1 cellular context compared by ENCODE assay signal in genomic region chr10:79027147-79028055, GRCh38.
A peak's percentile ranks its signal among the peaks of the same experiment; 100 is the strongest.
TF ChIP-seq lines count a peak whose summit lies in the region.

No MANE protein-coding gene starts in this region.

TF ChIP-seq in K562, 482 proteins besides CTCF, POLR2A, EP300 and RAD21 (continued from another document and continues in another):
- no peak for TF ChIP-seq ZNF655 (CRISPR knock-in tag; IDR thresholded peaks at IDR 0.05)
- 0 out of 2 replicates have a peak, but pooled peaks have one; percentile 3 for TF ChIP-seq TFE3 (CRISPR knock-in tag; IDR thresholded peaks at IDR 0.05)
- peak; percentile 96 for TF ChIP-seq CBFA2T2 (conservative IDR thresholded peaks at IDR 0.05)
- TF ChIP-seq DACH1 (IDR thresholded peaks at IDR 0.05; ENCODE audit: partially characterized antibody), result peak; percentile 14
- TF ChIP-seq POLR2AphosphoS2 (IDR thresholded peaks at IDR 0.05; ENCODE audit: low read length), result no peak
- no peak for TF ChIP-seq ZBTB5 (IDR thresholded peaks at IDR 0.05)
- TF ChIP-seq ZBTB17 (CRISPR knock-in tag; IDR thresholded peaks at IDR 0.05), result peak; percentile 93
- peak in 1 of 2 experiments; percentile 78; a peak in 2 of 4 replicates for TF ChIP-seq MAZ (CRISPR knock-in tag; conservative IDR thresholded peaks at IDR 0.05 in 1 of 2, IDR thresholded peaks at IDR 0.05 in 1 of 2)
- peak; percentile 51; the same call in 1 of the 2 replicates for TF ChIP-seq CREB1 (IDR thresholded peaks at IDR 0.05)
- TF ChIP-seq CREB1 (CRISPR knock-in tag; IDR thresholded peaks at IDR 0.05), result 0 out of 2 replicates have a peak, but pooled peaks have one; percentile 16
- TF ChIP-seq SMARCA4 (IDR thresholded peaks at IDR 0.05), result peak; percentile 74; the same call in 1 of the 2 replicates
- 0 out of 2 replicates have a peak, but pooled peaks have one; percentile 23 for TF ChIP-seq KLF1 (tag; IDR thresholded peaks at IDR 0.05)
- TF ChIP-seq POLR2AphosphoS5 (IDR thresholded peaks at IDR 0.05; ENCODE audit: control insufficient read depth, insufficient read depth, low read depth, low read length), result peak; percentile 94
- TF ChIP-seq ZNF609 (CRISPR knock-in tag; IDR thresholded peaks at IDR 0.05; ENCODE audit: borderline replicate concordance), result no peak
- peak in 1 of 3 experiments; percentile 11 for TF ChIP-seq YY1 (IDR thresholded peaks at IDR 0.05; ENCODE audit: borderline replicate concordance in 1 of 3, control insufficient read depth in 1 of 3, extremely low read depth in 1 of 3, insufficient read depth in 3 of 3, insufficient read length in 1 of 3, insufficient replicate concordance in 2 of 3, low read depth in 1 of 3, low read length in 2 of 3)
- TF ChIP-seq SMAD1 (IDR thresholded peaks at IDR 0.05; ENCODE audit: low read depth, low read length, partially characterized antibody), result no peak
- TF ChIP-seq ZKSCAN3 (CRISPR knock-in tag; IDR thresholded peaks at IDR 0.05), result no peak
- TF ChIP-seq MNT (conservative IDR thresholded peaks at IDR 0.05), result peak in 1 of 2 experiments; percentile 59; a peak in 2 of 4 replicates
- no peak for TF ChIP-seq ILK (tag; IDR thresholded peaks at IDR 0.05; ENCODE audit: borderline replicate concordance, low read depth)
- TF ChIP-seq STAT5A (IDR thresholded peaks at IDR 0.05; ENCODE audit: borderline replicate concordance, low read length), result peak; percentile 79
- peak; percentile 97 for TF ChIP-seq CBFA2T3 (IDR thresholded peaks at IDR 0.05)
- no peak for TF ChIP-seq SMARCB1 (IDR thresholded peaks at IDR 0.05; ENCODE audit: insufficient read length, low read depth)
- no peak for TF ChIP-seq KAT7 (CRISPR knock-in tag; IDR thresholded peaks at IDR 0.05; ENCODE audit: borderline replicate concordance)
- TF ChIP-seq BRD9 (IDR thresholded peaks at IDR 0.05; ENCODE audit: low read depth, partially characterized antibody), result no peak
- peak; percentile 84 for TF ChIP-seq MTA2 (IDR thresholded peaks at IDR 0.05; ENCODE audit: low read depth)
- TF ChIP-seq FOXK2 (conservative IDR thresholded peaks at IDR 0.05 in 1 of 2, IDR thresholded peaks at IDR 0.05 in 1 of 2; ENCODE audit: low read depth in 2 of 2), result 0 out of 4 replicates have a peak, but pooled peaks of 1 of the 2 experiments have one; percentile 13
- TF ChIP-seq ZNF507 (tag; conservative IDR thresholded peaks at IDR 0.05), result no peak
- no peak for TF ChIP-seq MECOM (CRISPR knock-in tag; IDR thresholded peaks at IDR 0.05)
- no peak for TF ChIP-seq ATF1 (CRISPR knock-in tag; IDR thresholded peaks at IDR 0.05)
- TF ChIP-seq ATF1 (tag; IDR thresholded peaks at IDR 0.05), result peak; percentile 53
- peak; percentile 71; the same call in 1 of the 2 replicates for TF ChIP-seq ZBTB49 (CRISPR knock-in tag; IDR thresholded peaks at IDR 0.05; ENCODE audit: borderline replicate concordance)
- TF ChIP-seq SOX6 (IDR thresholded peaks at IDR 0.05), result peak; percentile 70
- TF ChIP-seq MAFG (tag; conservative IDR thresholded peaks at IDR 0.05), result no peak
- no peak for TF ChIP-seq POLR2B (IDR thresholded peaks at IDR 0.05; ENCODE audit: low read depth, partially characterized antibody)
- TF ChIP-seq GATAD2A (IDR thresholded peaks at IDR 0.05), result 0 out of 2 replicates have a peak, but pooled peaks have one; percentile 25
- TF ChIP-seq ZNF586 (CRISPR knock-in tag; conservative IDR thresholded peaks at IDR 0.05), result no peak
- TF ChIP-seq ZBTB11 (CRISPR knock-in tag; IDR thresholded peaks at IDR 0.05), result peak in 1 of 3 experiments; percentile 61; a peak in 2 of 6 replicates
- no peak for TF ChIP-seq RNF219 (CRISPR knock-in tag; IDR thresholded peaks at IDR 0.05)
- TF ChIP-seq C11orf30 (IDR thresholded peaks at IDR 0.05; ENCODE audit: low read depth), result no peak
